22 cellular contexts compared by ENCODE assay signal in genomic region chr16:53785044-53785443, GRCh38.
DNase-seq lines count a peak whose midpoint lies in the region; ATAC-seq and TF ChIP-seq lines count a peak whose summit lies in the region.
"Had no signal": no experiment of that assay in that cellular context is flagged by ENCODE, and none has a peak within 500 bp of the region (broad histone marks: within the 10 kb centered on the region; RNA-seq: fewer than 3 reads in every experiment).

No MANE protein-coding gene starts in this region.

- DNase-seq in AG04449 (ENCODE audit: low read depth, low spot score) = peak; percentile 29
- peak; percentile 47 for DNase-seq in NCI-H1105 (lab: John Stamatoyannopoulos, UW)
- DNase-seq in RWPE2 (ENCODE audit: low spot score) = no peak
- DNase-seq in fibroblast of the aortic adventitia (ENCODE audit: low read depth) = peak; percentile 32
- DNase-seq in vagina (ENCODE audit: extremely low spot score in 2 of 2) = no peak
- DNase-seq: activated CD4-positive, CD25-positive, alpha-beta regulatory T cell; activated naive CD8-positive, alpha-beta T cell treated with anti-CD3 and anti-CD28 coated beads for 36 hours; CD8-positive, alpha-beta memory T cell; H7; heart right ventricle; kidney; naive thymus-derived CD8-positive, alpha-beta T cell; NCI-H2227 treated with DMSO at 0.1 percent for 48 hours; stimulated activated CD4-positive, alpha-beta T cell treated with anti-CD3 and anti-CD28 coated beads, Interleukin-4, amount 100 ng/mL, for 1 hour; T-helper 9 cell had no signal

- CTCF ChIA-PET in AG04449 (lab: Yijun Ruan, JAX) = interaction anchor here (1.8 to 2.2 kb wide), 2 partner anchors 9 to 12 kb away, joined by 6 to 8 read pairs; no protein-coding TSS in a partner anchor

- H3K36me3 Mint-ChIP-seq in stimulated activated memory B cell treated with anti-CD40 and anti-IgM and Interleukin-4, amounts not matched to agents 10 μg/mL and 1 μg/mL and 100 μg/mL, for 72 hours = peaks cover 4% of the 10 kb centered on the region
- H3K36me3 Mint-ChIP-seq: activated naive CD8-positive, alpha-beta T cell treated with anti-CD3 and anti-CD28 coated beads for 36 hours had no signal

- no peaks in the 10 kb centered on the region for H3K9me3 ChIP-seq in RWPE2 (ENCODE audit: severe bottlenecking)
- no peaks in the 10 kb centered on the region for H3K9me3 ChIP-seq in vagina
- H3K9me3 ChIP-seq: heart right ventricle had no signal

- intact Hi-C loops in vagina (cut with DNase I) = no loop called here

- POLR2A ChIA-PET in AG04449 (lab: Yijun Ruan, JAX) = interaction anchor here (0.6 kb wide), 1 partner anchor 73 kb away, joined by 3 read pairs; no protein-coding TSS in a partner anchor

- H3K4me1 ChIP-seq in RWPE2 (ENCODE audit: insufficient read depth, poor library complexity, severe bottlenecking) (peaks cover 64% of the 10 kb centered on the region), vagina (peaks cover 33% of the 10 kb centered on the region)
- H3K4me1 ChIP-seq: parathyroid adenoma had no signal

- H3K9me3 Mint-ChIP-seq in stimulated activated memory B cell treated with anti-CD40 and anti-IgM and Interleukin-4, amounts not matched to agents 10 μg/mL and 1 μg/mL and 100 μg/mL, for 72 hours = no peaks in the 10 kb centered on the region
- H3K9me3 Mint-ChIP-seq: activated naive CD8-positive, alpha-beta T cell treated with anti-CD3 and anti-CD28 coated beads for 36 hours; activated T-helper 1 cell treated with anti-CD3 and anti-CD28 coated beads, Interleukin-12 subunit alpha, Interleukin-12 subunit beta, Interleukin-2, Interleukin-4 antibody, amounts not matched to agents 30 ng/mL and 10 ng/mL and 1 ng/mL, durations not matched to agents 14 hours and 24 hours and 36 hours; CD8-positive, alpha-beta memory T cell; naive thymus-derived CD8-positive, alpha-beta T cell had no signal

- H3K27ac ChIP-seq in RWPE2 (ENCODE audit: poor library complexity, severe bottlenecking) (peak overlapping the region; percentile 74), vagina (no peak overlapping the region)
- H3K27ac ChIP-seq: heart right ventricle, parathyroid adenoma had no signal

- ATAC-seq in RWPE2 (ENCODE audit: low read depth) (no peak), GM21423 (IDR thresholded peaks at IDR 0.05; ENCODE audit: unreplicated experiment) (no peak), HG03378 (IDR thresholded peaks at IDR 0.05; ENCODE audit: unreplicated experiment) (no peak)
- no peak for ATAC-seq in stimulated activated memory B cell treated with anti-CD40 and anti-IgM and Interleukin-4, amounts not matched to agents 10 μg/mL and 1 μg/mL and 100 μg/mL, for 72 hours
- ATAC-seq: heart right ventricle; naive thymus-derived CD8-positive, alpha-beta T cell had no signal

- H3K36me3 ChIP-seq in RWPE2 (ENCODE audit: low read depth) (no peaks in the 10 kb centered on the region), vagina (no peaks in the 10 kb centered on the region)
- H3K36me3 ChIP-seq: heart right ventricle had no signal

- H3K27ac Mint-ChIP-seq in stimulated activated memory B cell treated with anti-CD40 and anti-IgM and Interleukin-4, amounts not matched to agents 10 μg/mL and 1 μg/mL and 100 μg/mL, for 72 hours = no peak overlapping the region
- H3K27ac Mint-ChIP-seq: activated naive CD8-positive, alpha-beta T cell treated with anti-CD3 and anti-CD28 coated beads for 36 hours; activated T-helper 1 cell treated with anti-CD3 and anti-CD28 coated beads, Interleukin-12 subunit alpha, Interleukin-12 subunit beta, Interleukin-2, Interleukin-4 antibody, amounts not matched to agents 30 ng/mL and 10 ng/mL and 1 ng/mL, durations not matched to agents 14 hours and 24 hours and 36 hours; memory B cell had no signal

- H3K27me3 ChIP-seq in RWPE2 (ENCODE audit: insufficient read depth, poor library complexity, severe bottlenecking) (no peaks in the 10 kb centered on the region), vagina (no peaks in the 10 kb centered on the region)
- H3K27me3 ChIP-seq: heart right ventricle had no signal

- TF ChIP-seq CTCF in AG04449 (IDR thresholded peaks at IDR 0.05; ENCODE audit: insufficient read depth, low read length, missing control alignments) (no peak), RWPE2 (IDR thresholded peaks at IDR 0.05; ENCODE audit: poor library complexity, severe bottlenecking) (no peak), fibroblast of the aortic adventitia (IDR thresholded peaks at IDR 0.05; ENCODE audit: insufficient read depth, low read length) (no peak), vagina (IDR thresholded peaks at IDR 0.05) (no peak)

- no peak for TF ChIP-seq POLR2A in vagina (IDR thresholded peaks at IDR 0.05)

- no peak overlapping the region for H3K4me3 Mint-ChIP-seq in stimulated activated memory B cell treated with anti-CD40 and anti-IgM and Interleukin-4, amounts not matched to agents 10 μg/mL and 1 μg/mL and 100 μg/mL, for 72 hours
- H3K4me3 Mint-ChIP-seq: activated naive CD8-positive, alpha-beta T cell treated with anti-CD3 and anti-CD28 coated beads for 36 hours; activated T-helper 1 cell treated with anti-CD3 and anti-CD28 coated beads, Interleukin-12 subunit alpha, Interleukin-12 subunit beta, Interleukin-2, Interleukin-4 antibody, amounts not matched to agents 30 ng/mL and 10 ng/mL and 1 ng/mL, durations not matched to agents 14 hours and 24 hours and 36 hours; CD8-positive, alpha-beta memory T cell; memory B cell; naive thymus-derived CD8-positive, alpha-beta T cell had no signal

- no peaks in the 10 kb centered on the region for H3K27me3 Mint-ChIP-seq in stimulated activated memory B cell treated with anti-CD40 and anti-IgM and Interleukin-4, amounts not matched to agents 10 μg/mL and 1 μg/mL and 100 μg/mL, for 72 hours
- H3K27me3 Mint-ChIP-seq: activated naive CD8-positive, alpha-beta T cell treated with anti-CD3 and anti-CD28 coated beads for 36 hours; CD8-positive, alpha-beta memory T cell; memory B cell; naive thymus-derived CD8-positive, alpha-beta T cell had no signal

- H3K4me3 ChIP-seq in AG04449 (ENCODE audit: low read depth, low read length) (no peak overlapping the region), RWPE2 (ENCODE audit: severe bottlenecking) (no peak overlapping the region), fibroblast of the aortic adventitia (ENCODE audit: low read depth, low read length) (no peak overlapping the region), vagina (no peak overlapping the region)
- H3K4me3 ChIP-seq: heart right ventricle, skin epidermis had no signal

- peaks cover 19% of the 10 kb centered on the region for H3K4me1 Mint-ChIP-seq in stimulated activated memory B cell treated with anti-CD40 and anti-IgM and Interleukin-4, amounts not matched to agents 10 μg/mL and 1 μg/mL and 100 μg/mL, for 72 hours

Comparison
In these comparisons a context has a peak if more than half of its experiments do, and no peak if none do; other contexts are left out.
1. DNase-seq: peak in AG04449 (single experiment), NCI-H1105 (single experiment) and fibroblast of the aortic adventitia (single experiment); none in RWPE2 (single experiment) and vagina (0 of 2).